Comparison of ENCODE assay signal across 8 cellular contexts in the genomic region with DNA sequence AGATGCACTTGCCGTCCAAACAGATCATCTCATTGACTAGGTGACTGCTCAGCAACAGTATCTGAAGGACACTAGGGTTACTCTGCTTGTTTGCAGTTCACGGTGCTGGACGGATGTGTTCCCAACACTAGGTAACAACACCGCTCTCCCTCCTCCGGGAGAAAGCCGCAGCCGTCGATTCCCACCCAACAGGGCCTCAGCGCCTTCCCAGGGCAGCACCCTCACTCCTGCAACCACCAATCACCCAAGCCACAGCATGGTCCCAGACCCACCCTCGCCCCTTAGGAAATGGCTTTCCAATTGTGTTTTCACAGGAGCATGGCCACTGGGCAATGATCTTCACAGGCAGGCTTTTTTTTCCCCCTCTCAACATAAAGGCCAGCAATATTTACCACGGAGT. TPM values are rescaled to one million over a fixed set of nuclear protein-coding genes. Genes with fewer than 3 reads are reported as not detected.
DNase-seq lines count a peak whose midpoint lies in the region; ATAC-seq and TF ChIP-seq lines count a peak whose summit lies in the region.

No MANE protein-coding gene starts in this region.

- ATAC-seq in natural killer cell: no peak
- ATAC-seq in natural killer cell treated with Interleukin-12 subunit alpha and Interleukin-12 subunit beta and Interleukin-15 and Interleukin-18, amount 100 ng/mL, for 72 hours: no peak

- TF ChIP-seq CTCF in natural killer cell (IDR thresholded peaks at IDR 0.05) (no peak), brain (conservative IDR thresholded peaks at IDR 0.05) (no peak), vagina (IDR thresholded peaks at IDR 0.05) (no peak)

- in situ Hi-C loops in ACHN (cut with HindIII; ENCODE audit: low pct_ligation_motif_present, low pct_unique_long_range_greater_than_20kb, low sequenced_read_pairs): no loop called here

- H3K27ac ChIP-seq in vagina: peak overlapping the region; percentile 86

- no peak overlapping the region for H3K27ac Mint-ChIP-seq in natural killer cell
- no peak overlapping the region for H3K27ac Mint-ChIP-seq in natural killer cell treated with Interleukin-12 subunit alpha and Interleukin-12 subunit beta and Interleukin-15 and Interleukin-18, amount 100 ng/mL, for 72 hours
- H3K27ac Mint-ChIP-seq in brain: no peak overlapping the region

- no peak for TF ChIP-seq POLR2A in vagina (IDR thresholded peaks at IDR 0.05)

- no peaks in the 10 kb centered on the region for H3K9me3 Mint-ChIP-seq in natural killer cell
- H3K9me3 Mint-ChIP-seq in natural killer cell treated with Interleukin-12 subunit alpha and Interleukin-12 subunit beta and Interleukin-15 and Interleukin-18, amount 100 ng/mL, for 72 hours: no peaks in the 10 kb centered on the region
- peaks cover 7 to 16% (median 13%) of the 10 kb centered on the region in 5 experiments for H3K9me3 Mint-ChIP-seq in brain

- peak overlapping the region; percentile 44 for H3K4me3 ChIP-seq in mucosa of stomach (ENCODE audit: low read length)
- H3K4me3 ChIP-seq in vagina: peak overlapping the region; percentile 64 to 72

- no peaks in the 10 kb centered on the region for H3K9me3 ChIP-seq in mucosa of stomach (ENCODE audit: control insufficient read depth, low read length)
- H3K9me3 ChIP-seq in vagina: no peaks in the 10 kb centered on the region

- H3K27me3 ChIP-seq in mucosa of stomach (ENCODE audit: control insufficient read depth, insufficient read depth, low read length) (no peaks in the 10 kb centered on the region), vagina (no peaks in the 10 kb centered on the region)

- peak overlapping the region; percentile 35 for H3K4me3 Mint-ChIP-seq in natural killer cell
- no peak overlapping the region for H3K4me3 Mint-ChIP-seq in natural killer cell treated with Interleukin-12 subunit alpha and Interleukin-12 subunit beta and Interleukin-15 and Interleukin-18, amount 100 ng/mL, for 72 hours
- peak overlapping the region; percentile 43 to 77 (median 67) for H3K4me3 Mint-ChIP-seq in brain

- peak overlapping the region; percentile 76 for H3K9ac ChIP-seq in mucosa of stomach (ENCODE audit: low read length)

- peaks cover 10 to 17% of the 10 kb centered on the region in 2 donors for H3K4me1 Mint-ChIP-seq in natural killer cell
- H3K4me1 Mint-ChIP-seq in natural killer cell treated with Interleukin-12 subunit alpha and Interleukin-12 subunit beta and Interleukin-15 and Interleukin-18, amount 100 ng/mL, for 72 hours (ENCODE audit: low read depth in 2 of 2): peaks cover 7 to 16% of the 10 kb centered on the region in 2 donors
- H3K4me1 Mint-ChIP-seq in brain: peaks cover 31% of the 10 kb centered on the region

- no peaks in the 10 kb centered on the region for H3K36me3 ChIP-seq in mucosa of stomach (ENCODE audit: control insufficient read depth, insufficient read depth, low read length)
- H3K36me3 ChIP-seq in vagina: no peaks in the 10 kb centered on the region

- DNase-seq in natural killer cell (no peak), vagina (ENCODE audit: extremely low spot score in 2 of 2) (no peak), ACHN (no peak), GF-D8 (lab: John Stamatoyannopoulos, UW) (no peak), NCI-H146 treated with DMSO at 0.1 percent for 48 hours (lab: John Stamatoyannopoulos, UW; ENCODE audit: unreplicated experiment) (no peak)
- DNase-seq in natural killer cell treated with Interleukin-12 subunit alpha and Interleukin-12 subunit beta and Interleukin-15 and Interleukin-18, amount 100 ng/mL, for 72 hours (ENCODE audit: low spot score): no peak

- intact Hi-C loops in natural killer cell (cut with micrococcal nuclease): no loop called here
- intact Hi-C loops in vagina (cut with DNase I): no loop called here

- H3K36me3 Mint-ChIP-seq in natural killer cell: peaks cover 6% of the 10 kb centered on the region
- H3K36me3 Mint-ChIP-seq in natural killer cell treated with Interleukin-12 subunit alpha and Interleukin-12 subunit beta and Interleukin-15 and Interleukin-18, amount 100 ng/mL, for 72 hours: peaks cover 6% of the 10 kb centered on the region
- no peaks in the 10 kb centered on the region for H3K36me3 Mint-ChIP-seq in brain

- H3K4me1 ChIP-seq in mucosa of stomach (ENCODE audit: control insufficient read depth, insufficient read depth, low read length): peaks cover 30% of the 10 kb centered on the region
- peaks cover 55% of the 10 kb centered on the region for H3K4me1 ChIP-seq in vagina

- H3K27me3 Mint-ChIP-seq in natural killer cell (ENCODE audit: low read depth in 2 of 2) (peaks cover 19 to 22% of the 10 kb centered on the region in 2 donors), brain (peaks cover 49% of the 10 kb centered on the region)
- peaks cover 17 to 25% of the 10 kb centered on the region in 2 donors for H3K27me3 Mint-ChIP-seq in natural killer cell treated with Interleukin-12 subunit alpha and Interleukin-12 subunit beta and Interleukin-15 and Interleukin-18, amount 100 ng/mL, for 72 hours

RNA-seq across cellular contexts. Expression of gene TLR5, which starts 0.8 kb away (rescaled TPM):
- total RNA-seq in natural killer cell (under 1 TPM; 0.24 to 0.41 (median 0.33) TPM), vagina (15.2 TPM)
- under 1 TPM; 0.11 to 0.38 TPM for total RNA-seq in natural killer cell treated with Interleukin-12 subunit alpha and Interleukin-12 subunit beta and Interleukin-15 and Interleukin-18, amount 100 ng/mL, for 72 hours
- 0.36 TPM for polyA plus RNA-seq in brain (ENCODE audit: insufficient read depth, low read depth, low replicate concordance)

Comparison
In these comparisons a context has a peak if more than half of its experiments do, and no peak if none do; other contexts are left out.
1. RNA of gene TLR5, which starts 0.8 kb away (total RNA-seq): 15.2 TPM in vagina (single experiment); 0.11 to 0.38 TPM in natural killer cell treated with Interleukin-12 subunit alpha and Interleukin-12 subunit beta and Interleukin-15 and Interleukin-18, amount 100 ng/mL, for 72 hours and 0.24 to 0.41 TPM in natural killer cell; every median in the first group is over 10 times any median in the second.